In the genomic region with DNA sequence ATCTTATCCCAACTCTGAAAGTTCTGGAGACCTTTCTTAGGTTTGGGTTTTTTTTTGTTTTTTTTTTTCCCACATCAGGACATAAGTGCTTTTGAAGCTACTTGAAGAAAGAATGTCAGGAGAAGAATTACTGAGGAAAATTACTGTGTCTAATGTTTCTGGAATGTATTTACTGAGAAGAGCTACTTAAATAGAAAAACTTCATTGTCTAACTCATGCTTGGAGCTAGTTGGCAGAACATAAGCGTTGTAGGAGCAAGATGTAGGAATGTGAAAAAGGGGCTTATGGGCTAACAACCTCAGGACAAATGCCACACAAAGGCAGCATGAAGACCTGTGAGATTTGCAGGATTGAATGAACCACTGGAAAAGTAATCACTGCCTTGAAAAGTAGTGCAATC, we compare ENCODE assay signal across 11 cellular contexts.
"Had no signal": no experiment of that assay in that cellular context is flagged by ENCODE, and none has a peak within 500 bp of the region (broad histone marks: within the 10 kb centered on the region; RNA-seq: fewer than 3 reads in every experiment).

No MANE protein-coding gene starts in this region.

- H3K9me3 ChIP-seq: adrenal gland, gastrocnemius medialis, heart right ventricle, left ventricle myocardium inferior, psoas muscle had no signal

- H3K4me3 ChIP-seq: adrenal gland, gastrocnemius medialis, heart right ventricle, left ventricle myocardium inferior, psoas muscle had no signal

- H3K27me3 ChIP-seq: adrenal gland, gastrocnemius medialis had no signal

- H3K27ac ChIP-seq: adrenal gland, gastrocnemius medialis, heart right ventricle, left ventricle myocardium inferior, psoas muscle had no signal

- ATAC-seq: activated T-helper 17 cell treated with anti-CD3 and anti-CD28 coated beads, Interleukin-2, amount 50 U/mL, for 72 hours; effector memory CD8-positive, alpha-beta T cell; gastrocnemius medialis; heart right ventricle; psoas muscle had no signal

- H3K4me1 ChIP-seq: adrenal gland, gastrocnemius medialis, heart right ventricle, left ventricle myocardium inferior, psoas muscle had no signal

- DNase-seq: activated CD4-positive, alpha-beta T cell treated with anti-CD3 and anti-CD28 coated beads for 48 hours; activated naive CD4-positive, alpha-beta T cell treated with anti-CD3 and anti-CD28 coated beads, Interleukin-2, amount 10 ng/mL, durations not matched to agents 7 days and 5 days; adrenal gland; effector memory CD8-positive, alpha-beta T cell; gastrocnemius medialis; heart right ventricle; islet precursor cell; left ventricle myocardium inferior; psoas muscle; stimulated activated CD4-positive, alpha-beta T cell treated with anti-CD3 and anti-CD28 coated beads, Interleukin-4, amount 100 ng/mL, for 4 hours had no signal

- H3K36me3 ChIP-seq: adrenal gland, gastrocnemius medialis, heart right ventricle, left ventricle myocardium inferior had no signal
